In the genomic region with DNA sequence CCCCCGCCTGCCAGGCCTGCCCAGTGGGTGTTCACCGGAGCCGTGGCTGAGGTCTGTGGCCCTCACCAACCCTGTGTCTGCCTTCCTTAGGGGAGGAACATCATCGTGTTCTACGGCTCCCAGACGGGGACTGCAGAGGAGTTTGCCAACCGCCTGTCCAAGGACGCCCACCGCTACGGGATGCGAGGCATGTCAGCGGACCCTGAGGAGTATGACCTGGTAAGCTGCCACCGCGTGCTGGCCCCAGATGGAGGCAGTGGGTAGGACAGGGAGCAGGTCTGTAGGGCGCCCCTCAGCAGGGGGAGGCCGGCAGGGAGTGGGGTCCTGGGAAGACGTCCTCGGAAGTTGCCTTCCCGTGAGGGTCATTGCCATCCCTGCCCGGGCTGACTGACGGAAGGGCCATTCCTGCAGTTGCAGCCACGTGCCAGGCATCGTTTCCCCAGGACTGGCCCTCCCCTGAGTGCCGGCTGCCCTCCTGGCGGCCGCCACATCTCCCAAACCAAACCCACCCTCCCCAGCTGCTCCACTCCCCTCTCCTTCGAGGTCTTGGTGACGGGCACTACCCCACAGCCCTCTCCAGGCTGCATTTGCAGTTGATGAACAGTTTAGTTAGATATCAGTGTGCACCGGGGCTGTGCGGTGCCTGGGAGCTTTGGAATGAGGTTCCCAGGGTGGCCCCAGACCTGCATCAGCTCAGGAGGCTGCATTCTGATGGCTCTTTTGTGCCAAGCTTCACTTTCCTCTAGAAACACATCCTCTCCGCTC, we compare ENCODE assay signal across 1 cellular context.
TF ChIP-seq lines count a peak whose summit lies in the region.

No MANE protein-coding gene starts in this region.

TF ChIP-seq in SK-N-SH, 30 proteins besides CTCF, POLR2A, EP300 and RAD21 (continued from another document):
- TF ChIP-seq, protein P1, sequence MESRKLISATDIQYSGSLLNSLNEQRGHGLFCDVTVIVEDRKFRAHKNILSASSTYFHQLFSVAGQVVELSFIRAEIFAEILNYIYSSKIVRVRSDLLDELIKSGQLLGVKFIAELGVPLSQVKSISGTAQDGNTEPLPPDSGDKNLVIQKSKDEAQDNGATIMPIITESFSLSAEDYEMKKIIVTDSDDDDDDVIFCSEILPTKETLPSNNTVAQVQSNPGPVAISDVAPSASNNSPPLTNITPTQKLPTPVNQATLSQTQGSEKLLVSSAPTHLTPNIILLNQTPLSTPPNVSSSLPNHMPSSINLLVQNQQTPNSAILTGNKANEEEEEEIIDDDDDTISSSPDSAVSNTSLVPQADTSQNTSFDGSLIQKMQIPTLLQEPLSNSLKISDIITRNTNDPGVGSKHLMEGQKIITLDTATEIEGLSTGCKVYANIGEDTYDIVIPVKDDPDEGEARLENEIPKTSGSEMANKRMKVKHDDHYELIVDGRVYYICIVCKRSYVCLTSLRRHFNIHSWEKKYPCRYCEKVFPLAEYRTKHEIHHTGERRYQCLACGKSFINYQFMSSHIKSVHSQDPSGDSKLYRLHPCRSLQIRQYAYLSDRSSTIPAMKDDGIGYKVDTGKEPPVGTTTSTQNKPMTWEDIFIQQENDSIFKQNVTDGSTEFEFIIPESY (IDR thresholded peaks at IDR 0.05; ENCODE audit: borderline replicate concordance, low read depth): no peak
- TF ChIP-seq FOSL2 (IDR thresholded peaks at IDR 0.05; ENCODE audit: borderline replicate concordance, low read depth) (no peak), MEF2A (IDR thresholded peaks at IDR 0.05; ENCODE audit: borderline replicate concordance, low read depth) (no peak)
